25 cellular contexts compared by ENCODE assay signal in the genomic region with DNA sequence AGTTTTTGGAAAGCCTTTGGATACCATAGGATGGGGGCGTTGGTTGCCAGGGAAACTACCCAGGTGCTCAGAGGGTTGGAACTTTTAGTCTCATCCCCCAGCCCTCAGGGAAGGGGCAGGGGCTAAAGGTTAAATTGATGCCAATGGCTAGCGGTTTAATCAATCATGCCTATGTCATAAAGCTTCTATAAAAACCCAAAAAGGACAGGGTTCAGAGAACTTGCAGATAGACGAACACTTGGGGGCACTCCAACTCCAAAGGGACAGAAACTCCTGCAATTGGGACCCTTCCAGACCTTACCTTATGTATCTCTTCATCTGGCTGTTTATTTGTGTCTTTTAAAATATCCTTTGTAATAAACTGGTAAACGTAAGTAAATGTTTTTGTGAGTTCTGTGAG. TPM values are rescaled to one million over a fixed set of nuclear protein-coding genes. Genes with fewer than 3 reads are reported as not detected.
DNase-seq lines count a peak whose midpoint lies in the region; ATAC-seq and TF ChIP-seq lines count a peak whose summit lies in the region.
"Had no signal": no experiment of that assay in that cellular context is flagged by ENCODE, and none has a peak within 500 bp of the region (broad histone marks: within the 10 kb centered on the region; RNA-seq: fewer than 3 reads in every experiment).

No MANE protein-coding gene starts in this region.

- no peak overlapping the region for H3K4me2 ChIP-seq in SK-N-SH
- no peak overlapping the region for H3K4me2 ChIP-seq in Loucy (ENCODE audit: low read depth, low read length, poor library complexity, severe bottlenecking)
- H3K4me2 ChIP-seq in PC-9, result no peak overlapping the region

- intact Hi-C loops in activated T-helper 1 cell treated with anti-CD3 and anti-CD28 coated beads, Interleukin-12 subunit alpha, Interleukin-12 subunit beta, Interleukin-2, Interleukin-4 antibody, amounts not matched to agents 30 ng/mL and 10 ng/mL and 1 ng/mL, durations not matched to agents 14 hours and 24 hours and 36 hours (cut with micrococcal nuclease), result no loop called here
- intact Hi-C loops in PC-9 (cut with micrococcal nuclease; ENCODE audit: unreplicated experiment), result no loop called here

- peak; percentile 57 for TF ChIP-seq RAD21 in SK-N-SH (IDR thresholded peaks at IDR 0.05; ENCODE audit: low read length)

- no peak overlapping the region for H3K9ac ChIP-seq in SK-N-SH
- no peak overlapping the region for H3K9ac ChIP-seq in Loucy (ENCODE audit: low read depth, low read length, poor library complexity, severe bottlenecking)

- H3K27ac ChIP-seq in SK-N-SH (ENCODE audit: low read depth in 2 of 2, low read length in 1 of 2), result no peak overlapping the region
- no peak overlapping the region for H3K27ac ChIP-seq in brain microvascular endothelial cell
- no peak overlapping the region for H3K27ac ChIP-seq in PC-9
- H3K27ac ChIP-seq: colonic mucosa, SJSA1, testis had no signal

- H4K20me1 ChIP-seq in SK-N-SH (ENCODE audit: insufficient read depth), result no peaks in the 10 kb centered on the region
- no peaks in the 10 kb centered on the region for H4K20me1 ChIP-seq in Loucy (ENCODE audit: insufficient read depth, low read length, poor library complexity, severe bottlenecking)
- H4K20me1 ChIP-seq in PC-9 (ENCODE audit: insufficient read depth), result no peaks in the 10 kb centered on the region

- no peak for ATAC-seq in SK-N-SH treated with all-trans-retinoic acid at 6 μM for 48 hours
- no peak for ATAC-seq in HG03095 (IDR thresholded peaks at IDR 0.05; ENCODE audit: unreplicated experiment)
- ATAC-seq: activated CD8-positive, alpha-beta T cell treated with anti-CD3 and anti-CD28 coated beads, Interleukin-2, amount 10 ng/mL, durations not matched to agents 7 days and 5 days; right cardiac atrium had no signal

- CTCF ChIA-PET in SK-N-SH (lab: Yijun Ruan, JAX) (interaction anchor here (0.6 to 2.3 kb wide), 6 partner anchors 10 to 76 kb away, joined by 3 to 10 read pairs (median 4); no protein-coding TSS in a partner anchor), PC-9 (lab: Charles Lee) (no interaction called here)

- no peak for DNase-seq in SK-N-SH
- no peak for DNase-seq in brain microvascular endothelial cell
- peak; percentile 27 for DNase-seq in osteocyte (ENCODE audit: extremely low spot score, unreplicated experiment)
- DNase-seq in activated T-helper 1 cell treated with anti-CD3 and anti-CD28 coated beads, Interleukin-12 subunit alpha, Interleukin-12 subunit beta, Interleukin-2, Interleukin-4 antibody, amounts not matched to agents 30 ng/mL and 10 ng/mL and 1 ng/mL, durations not matched to agents 14 hours and 24 hours and 36 hours (ENCODE audit: low spot score), result no peak
- no peak for DNase-seq in PC-9
- DNase-seq: activated B cell treated with CpG ODN at 0.5 μM for 24 hours; activated CD8-positive, alpha-beta T cell treated with anti-CD3 and anti-CD28 coated beads, Interleukin-2, amount 10 ng/mL, durations not matched to agents 7 days and 5 days; activated T-cell treated with anti-CD3 and anti-CD28 coated beads, Interleukin-2, amount 50 U/mL, for 24 hours; CD4-positive, alpha-beta T cell; colonic mucosa; DND-41; hippocampal formation; kidney; NCI-H1436; NCI-H446 treated with DMSO at 0.1 percent for 48 hours; right cardiac atrium; stimulated activated CD4-positive, alpha-beta T cell treated with anti-CD3 and anti-CD28 coated beads, Interleukin-15, amount 100 ng/mL, for 24 hours; testis had no signal

- TF ChIP-seq CTCF in SK-N-SH (IDR thresholded peaks at IDR 0.05) (no peak), Loucy (conservative IDR thresholded peaks at IDR 0.05; ENCODE audit: low read length) (peak; percentile 14; the same call in 1 of the 2 replicates), brain microvascular endothelial cell (IDR thresholded peaks at IDR 0.05; ENCODE audit: low read depth, low read length, missing control alignments) (peak; percentile 5), osteocyte (IDR thresholded peaks at IDR 0.05) (no peak), PC-9 (conservative IDR thresholded peaks at IDR 0.05) (no peak)

- no peaks in the 10 kb centered on the region for H3K4me1 Mint-ChIP-seq in osteocyte (ENCODE audit: unreplicated experiment)
- H3K4me1 Mint-ChIP-seq in activated T-helper 1 cell treated with anti-CD3 and anti-CD28 coated beads, Interleukin-12 subunit alpha, Interleukin-12 subunit beta, Interleukin-2, Interleukin-4 antibody, amounts not matched to agents 30 ng/mL and 10 ng/mL and 1 ng/mL, durations not matched to agents 14 hours and 24 hours and 36 hours (ENCODE audit: low read depth), result no peaks in the 10 kb centered on the region
- H3K4me1 Mint-ChIP-seq: activated B cell treated with CpG ODN at 0.5 μM for 24 hours had no signal

- POLR2A ChIA-PET in SK-N-SH (lab: Yijun Ruan, JAX), result no interaction called here
- POLR2A ChIA-PET in PC-9 (lab: Charles Lee; ENCODE audit: unreplicated experiment), result no interaction called here

- H3K27me3 Mint-ChIP-seq in osteocyte (ENCODE audit: unreplicated experiment), result peaks cover 32% of the 10 kb centered on the region
- peaks cover 5% of the 10 kb centered on the region for H3K27me3 Mint-ChIP-seq in activated T-helper 1 cell treated with anti-CD3 and anti-CD28 coated beads, Interleukin-12 subunit alpha, Interleukin-12 subunit beta, Interleukin-2, Interleukin-4 antibody, amounts not matched to agents 30 ng/mL and 10 ng/mL and 1 ng/mL, durations not matched to agents 14 hours and 24 hours and 36 hours (ENCODE audit: insufficient read depth)
- H3K27me3 Mint-ChIP-seq: activated B cell treated with CpG ODN at 0.5 μM for 24 hours; activated naive CD8-positive, alpha-beta T cell; CD4-positive, alpha-beta T cell had no signal

- H2AFZ ChIP-seq in SK-N-SH (ENCODE audit: low read depth), result no peak overlapping the region
- no peak overlapping the region for H2AFZ ChIP-seq in Loucy (ENCODE audit: low read length)
- H2AFZ ChIP-seq in PC-9, result no peak overlapping the region

- H3K4me1 ChIP-seq in SK-N-SH (ENCODE audit: control insufficient read depth in 1 of 2, insufficient read depth in 2 of 2, low read depth in 1 of 2, low read length in 1 of 2), result no peaks in the 10 kb centered on the region
- H3K4me1 ChIP-seq in Loucy (ENCODE audit: insufficient read depth, low read length, poor library complexity, severe bottlenecking), result no peaks in the 10 kb centered on the region
- no peaks in the 10 kb centered on the region for H3K4me1 ChIP-seq in PC-9 (replicated peaks; ENCODE audit: insufficient read depth)
- H3K4me1 ChIP-seq: colonic mucosa, SJSA1, testis had no signal

- no peak overlapping the region for H3K27ac Mint-ChIP-seq in osteocyte (ENCODE audit: unreplicated experiment)
- no peak overlapping the region for H3K27ac Mint-ChIP-seq in activated T-helper 1 cell treated with anti-CD3 and anti-CD28 coated beads, Interleukin-12 subunit alpha, Interleukin-12 subunit beta, Interleukin-2, Interleukin-4 antibody, amounts not matched to agents 30 ng/mL and 10 ng/mL and 1 ng/mL, durations not matched to agents 14 hours and 24 hours and 36 hours
- H3K27ac Mint-ChIP-seq: activated B cell treated with CpG ODN at 0.5 μM for 24 hours; activated CD8-positive, alpha-beta T cell treated with anti-CD3 and anti-CD28 coated beads, Interleukin-2, amount 10 ng/mL, durations not matched to agents 7 days and 5 days; activated naive CD8-positive, alpha-beta T cell; activated T-cell treated with anti-CD3 and anti-CD28 coated beads, Interleukin-2, amount 50 U/mL, for 24 hours; CD4-positive, alpha-beta T cell; T-helper 2 cell treated with Interferon-gamma antibody and Interleukin-4, amounts not matched to agents 5 μg/mL and 100 μg/mL, for 36 hours had no signal

- WGBS in SK-N-SH (ENCODE audit: low lambda C conversion rate), result 4% methylated on average over 4 of the region's 4 CpGs

- H3K79me2 ChIP-seq in SK-N-SH (ENCODE audit: insufficient read depth) (no peaks in the 10 kb centered on the region), Loucy (ENCODE audit: insufficient read depth, low read length) (no peaks in the 10 kb centered on the region), PC-9 (ENCODE audit: low read depth) (no peaks in the 10 kb centered on the region)

- H3K27me3 ChIP-seq in SK-N-SH (ENCODE audit: insufficient read depth) (peaks cover 34% of the 10 kb centered on the region), Loucy (ENCODE audit: insufficient read depth, low read length, poor library complexity, severe bottlenecking) (no peaks in the 10 kb centered on the region), brain microvascular endothelial cell (replicated peaks) (no peaks in the 10 kb centered on the region), PC-9 (ENCODE audit: insufficient read depth, low read depth) (no peaks in the 10 kb centered on the region)
- H3K27me3 ChIP-seq: SJSA1, testis had no signal

- no peaks in the 10 kb centered on the region for H3K36me3 Mint-ChIP-seq in osteocyte (ENCODE audit: unreplicated experiment)
- H3K36me3 Mint-ChIP-seq in activated T-helper 1 cell treated with anti-CD3 and anti-CD28 coated beads, Interleukin-12 subunit alpha, Interleukin-12 subunit beta, Interleukin-2, Interleukin-4 antibody, amounts not matched to agents 30 ng/mL and 10 ng/mL and 1 ng/mL, durations not matched to agents 14 hours and 24 hours and 36 hours (ENCODE audit: low read depth), result no peaks in the 10 kb centered on the region
- H3K36me3 Mint-ChIP-seq: activated naive CD8-positive, alpha-beta T cell had no signal

- H3K4me3 ChIP-seq in SK-N-SH (ENCODE audit: low read depth in 2 of 2, low read length in 1 of 2), result no peak overlapping the region
- no peak overlapping the region for H3K4me3 ChIP-seq in Loucy (ENCODE audit: low read length, poor library complexity, severe bottlenecking)
- no peak overlapping the region for H3K4me3 ChIP-seq in brain microvascular endothelial cell (ENCODE audit: low read depth, low read length)
- no peak overlapping the region for H3K4me3 ChIP-seq in PC-9
- H3K4me3 ChIP-seq: colonic mucosa, lung, SJSA1, testis had no signal

- no peak for TF ChIP-seq EP300 in SK-N-SH (IDR thresholded peaks at IDR 0.05; ENCODE audit: borderline replicate concordance in 1 of 2, low read depth in 1 of 2, low read length in 1 of 2)

- no peaks in the 10 kb centered on the region for H3K9me2 ChIP-seq in SK-N-SH
- H3K9me2 ChIP-seq in Loucy (replicated peaks; ENCODE audit: low read depth, low read length), result no peaks in the 10 kb centered on the region
- H3K9me2 ChIP-seq in PC-9 (ENCODE audit: insufficient read depth), result no peaks in the 10 kb centered on the region

- BruUV-seq in PC-9 (replicated peaks; lab: Mats Ljungman, UMichigan), result no TSS peak

- H3K4me3 Mint-ChIP-seq in osteocyte (ENCODE audit: unreplicated experiment), result no peak overlapping the region
- H3K4me3 Mint-ChIP-seq in activated T-helper 1 cell treated with anti-CD3 and anti-CD28 coated beads, Interleukin-12 subunit alpha, Interleukin-12 subunit beta, Interleukin-2, Interleukin-4 antibody, amounts not matched to agents 30 ng/mL and 10 ng/mL and 1 ng/mL, durations not matched to agents 14 hours and 24 hours and 36 hours, result no peak overlapping the region
- H3K4me3 Mint-ChIP-seq: activated B cell treated with CpG ODN at 0.5 μM for 24 hours; activated CD8-positive, alpha-beta T cell treated with anti-CD3 and anti-CD28 coated beads, Interleukin-2, amount 10 ng/mL, durations not matched to agents 7 days and 5 days; activated naive CD8-positive, alpha-beta T cell; activated T-cell treated with anti-CD3 and anti-CD28 coated beads, Interleukin-2, amount 50 U/mL, for 24 hours; CD4-positive, alpha-beta T cell; T-helper 2 cell treated with Interferon-gamma antibody and Interleukin-4, amounts not matched to agents 5 μg/mL and 100 μg/mL, for 36 hours had no signal

- H3K9me3 ChIP-seq in SK-N-SH (no peaks in the 10 kb centered on the region), Loucy (ENCODE audit: insufficient read depth, low read depth, low read length) (no peaks in the 10 kb centered on the region), PC-9 (ENCODE audit: insufficient read depth, low read depth) (no peaks in the 10 kb centered on the region)
- H3K9me3 ChIP-seq: colonic mucosa, SJSA1, testis had no signal

- no peaks in the 10 kb centered on the region for H3F3A ChIP-seq in SK-N-SH (replicated peaks; ENCODE audit: insufficient read depth)
- no peaks in the 10 kb centered on the region for H3F3A ChIP-seq in Loucy (ENCODE audit: low read depth)
- H3F3A ChIP-seq in PC-9 (ENCODE audit: insufficient read depth, low read depth), result no peaks in the 10 kb centered on the region

- H3K9me3 Mint-ChIP-seq in osteocyte (ENCODE audit: unreplicated experiment), result peaks cover 5% of the 10 kb centered on the region
- no peaks in the 10 kb centered on the region for H3K9me3 Mint-ChIP-seq in activated T-helper 1 cell treated with anti-CD3 and anti-CD28 coated beads, Interleukin-12 subunit alpha, Interleukin-12 subunit beta, Interleukin-2, Interleukin-4 antibody, amounts not matched to agents 30 ng/mL and 10 ng/mL and 1 ng/mL, durations not matched to agents 14 hours and 24 hours and 36 hours
- H3K9me3 Mint-ChIP-seq: activated B cell treated with CpG ODN at 0.5 μM for 24 hours; activated T-cell treated with anti-CD3 and anti-CD28 coated beads, Interleukin-2, amount 50 U/mL, for 24 hours; CD4-positive, alpha-beta T cell; T-helper 2 cell treated with Interferon-gamma antibody and Interleukin-4, amounts not matched to agents 5 μg/mL and 100 μg/mL, for 36 hours had no signal

- H3K36me3 ChIP-seq in SK-N-SH (replicated peaks in 1 of 2; ENCODE audit: control insufficient read depth in 1 of 2, insufficient read depth in 2 of 2, low read length in 1 of 2) (no peaks in the 10 kb centered on the region), Loucy (ENCODE audit: insufficient read depth, low read length) (no peaks in the 10 kb centered on the region), brain microvascular endothelial cell (replicated peaks) (no peaks in the 10 kb centered on the region), PC-9 (ENCODE audit: low read depth) (no peaks in the 10 kb centered on the region)
- H3K36me3 ChIP-seq: colonic mucosa, SJSA1 had no signal

- in situ Hi-C loops in brain microvascular endothelial cell (cut with HindIII; ENCODE audit: low pct_ligation_motif_present, low sequenced_read_pairs), result no loop called here

RNA-seq across cellular contexts. Expression of gene GPR173, which starts 30.0 kb away (rescaled TPM):
- 5.8 TPM in 2 replicates for polyA plus RNA-seq in SK-N-SH (2012; rRNA removed)
- polyA plus RNA-seq in SK-N-SH (2012; cell fraction: cytosol; rRNA removed), result 1.4 and 2.2 TPM in 2 replicates
- 48.9 and 54.0 TPM in 2 replicates for polyA plus RNA-seq in SK-N-SH (2012; cell fraction: nucleus; rRNA removed)
- 12.6 and 17.3 TPM in 2 replicates for total RNA-seq in osteocyte
- total RNA-seq in activated T-helper 1 cell treated with anti-CD3 and anti-CD28 coated beads, Interleukin-12 subunit alpha, Interleukin-12 subunit beta, Interleukin-2, Interleukin-4 antibody, amounts not matched to agents 30 ng/mL and 10 ng/mL and 1 ng/mL, durations not matched to agents 14 hours and 24 hours and 36 hours, result not detected in 2 replicates
- 5.1 and 7.0 TPM in 2 replicates for total RNA-seq in PC-9 (2021)
- total RNA-seq: activated CD8-positive, alpha-beta T cell treated with anti-CD3 and anti-CD28 coated beads, Interleukin-2, amount 10 ng/mL, durations not matched to agents 7 days and 5 days; CD4-positive, alpha-beta T cell had no signal

Comparison
In these comparisons a context has a peak if more than half of its experiments do, and no peak if none do; other contexts are left out.
1. CTCF ChIP-seq: peak in Loucy (single experiment) and brain microvascular endothelial cell (single experiment); none in SK-N-SH (single experiment), osteocyte (single experiment) and PC-9 (single experiment).